7 cellular contexts compared by ENCODE assay signal in the genomic region with DNA sequence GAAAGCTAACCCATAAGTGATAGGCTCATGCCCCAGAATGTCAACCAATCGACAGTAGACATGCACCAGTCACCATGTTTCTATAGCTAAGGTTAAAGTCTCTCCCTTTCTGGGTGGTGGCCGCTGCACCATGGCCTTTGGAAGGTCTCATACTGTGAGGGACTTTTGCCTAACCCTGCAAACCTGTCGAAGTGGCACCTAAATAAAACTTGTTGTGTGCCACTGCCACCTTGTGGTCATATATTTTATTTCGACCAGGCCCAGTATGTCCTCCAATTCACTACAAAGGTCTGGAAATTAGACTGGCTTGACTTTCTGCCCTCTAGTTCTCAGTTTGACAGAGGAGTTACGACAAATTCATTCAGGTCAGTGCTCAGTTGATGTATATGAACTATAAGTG.
DNase-seq lines count a peak whose midpoint lies in the region; ATAC-seq and TF ChIP-seq lines count a peak whose summit lies in the region.

No MANE protein-coding gene starts in this region.

- POLR2A ChIA-PET in PC-3 (lab: Charles Lee; ENCODE audit: unreplicated experiment) = no interaction called here

- no peak overlapping the region for H3K27ac Mint-ChIP-seq in activated naive CD8-positive, alpha-beta T cell treated with anti-CD3 and anti-CD28 coated beads, Interleukin-2, amount 50 U/mL, for 24 hours

- no peak overlapping the region for H3K4me2 ChIP-seq in PC-3 (ENCODE audit: low read length)

- no peaks in the 10 kb centered on the region for H3F3A ChIP-seq in PC-3 (ENCODE audit: low read length, unreplicated experiment)

- TF ChIP-seq CTCF in PC-3 (conservative IDR thresholded peaks at IDR 0.05; ENCODE audit: low read depth, low read length) = peak; percentile 69

- H3K9me2 ChIP-seq in PC-3 (replicated peaks; ENCODE audit: low read length) = no peaks in the 10 kb centered on the region

- BruUV-seq in PC-3 (replicated peaks; lab: Mats Ljungman, UMichigan) = no TSS peak

- H3K27me3 Mint-ChIP-seq in activated naive CD8-positive, alpha-beta T cell treated with anti-CD3 and anti-CD28 coated beads, Interleukin-2, amount 50 U/mL, for 24 hours = no peaks in the 10 kb centered on the region

- ATAC-seq in GM21360 (IDR thresholded peaks at IDR 0.05; ENCODE audit: unreplicated experiment) (peak; percentile 96), HG03565 (IDR thresholded peaks at IDR 0.05; ENCODE audit: unreplicated experiment) (peak; percentile 93), PC-3 (peak; percentile 82)
- peak; percentile 49 for ATAC-seq in activated naive CD8-positive, alpha-beta T cell treated with anti-CD3 and anti-CD28 coated beads, Interleukin-2, amount 50 U/mL, for 24 hours

- H3K36me3 ChIP-seq in PC-3 (ENCODE audit: low read depth, low read length) = no peaks in the 10 kb centered on the region

- intact Hi-C loops in PC-3 (cut with micrococcal nuclease) = loop anchor here (1.0 kb wide), 1 partner anchor 42 kb away; no protein-coding TSS in a partner anchor

- no peak overlapping the region for H3K4me3 ChIP-seq in PC-3 (ENCODE audit: low read length)

- H3K27ac ChIP-seq in PC-3 (ENCODE audit: low read length) = no peak overlapping the region

- CTCF ChIA-PET in PC-3 (lab: Charles Lee) = no interaction called here

- no peak overlapping the region for H3K9ac ChIP-seq in PC-3 (ENCODE audit: low read length)

- H3K4me1 ChIP-seq in PC-3 (ENCODE audit: insufficient read depth, low read length) = no peaks in the 10 kb centered on the region

- no peaks in the 10 kb centered on the region for H3K36me3 Mint-ChIP-seq in activated naive CD8-positive, alpha-beta T cell treated with anti-CD3 and anti-CD28 coated beads, Interleukin-2, amount 50 U/mL, for 24 hours (ENCODE audit: low read depth)

- H4K20me1 ChIP-seq in PC-3 (ENCODE audit: low read length) = no peaks in the 10 kb centered on the region

- H2AFZ ChIP-seq in PC-3 (ENCODE audit: low read length) = no peak overlapping the region

- H3K9me3 Mint-ChIP-seq in activated naive CD8-positive, alpha-beta T cell treated with anti-CD3 and anti-CD28 coated beads, Interleukin-2, amount 50 U/mL, for 24 hours = no peaks in the 10 kb centered on the region

- H3K4me1 Mint-ChIP-seq in activated naive CD8-positive, alpha-beta T cell treated with anti-CD3 and anti-CD28 coated beads, Interleukin-2, amount 50 U/mL, for 24 hours = no peaks in the 10 kb centered on the region

- DNase-seq in ELR (ENCODE audit: low read depth) (peak; percentile 54), PC-3 (peak; percentile 74), iPS-NIHi7 (ENCODE audit: extremely low spot score) (peak; percentile 74)
- DNase-seq in activated naive CD8-positive, alpha-beta T cell treated with anti-CD3 and anti-CD28 coated beads, Interleukin-2, amount 50 U/mL, for 24 hours = peak; percentile 34
- peak; percentile 5 to 10 for DNase-seq in stimulated activated CD4-positive, alpha-beta T cell treated with anti-CD3 and anti-CD28 coated beads, Interleukin-4, amount 100 ng/mL, for 48 hours (ENCODE audit: low read depth in 2 of 2)

- no peak overlapping the region for H3K4me3 Mint-ChIP-seq in activated naive CD8-positive, alpha-beta T cell treated with anti-CD3 and anti-CD28 coated beads, Interleukin-2, amount 50 U/mL, for 24 hours

- H3K9me3 ChIP-seq in PC-3 (ENCODE audit: low read length) = no peaks in the 10 kb centered on the region

- H3K79me2 ChIP-seq in PC-3 (ENCODE audit: low read length) = no peaks in the 10 kb centered on the region

- no peaks in the 10 kb centered on the region for H3K27me3 ChIP-seq in PC-3 (ENCODE audit: low read length)

Comparison
In these comparisons a context has a peak if more than half of its experiments do, and no peak if none do; other contexts are left out.
1. DNase-seq: peak in every context shown above with its lines; median percentile 74 in PC-3; 74 in iPS-NIHi7; 54 in ELR; 34 in activated naive CD8-positive, alpha-beta T cell treated with anti-CD3 and anti-CD28 coated beads, Interleukin-2, amount 50 U/mL, for 24 hours; 8 in stimulated activated CD4-positive, alpha-beta T cell treated with anti-CD3 and anti-CD28 coated beads, Interleukin-4, amount 100 ng/mL, for 48 hours.